In the genomic region with DNA sequence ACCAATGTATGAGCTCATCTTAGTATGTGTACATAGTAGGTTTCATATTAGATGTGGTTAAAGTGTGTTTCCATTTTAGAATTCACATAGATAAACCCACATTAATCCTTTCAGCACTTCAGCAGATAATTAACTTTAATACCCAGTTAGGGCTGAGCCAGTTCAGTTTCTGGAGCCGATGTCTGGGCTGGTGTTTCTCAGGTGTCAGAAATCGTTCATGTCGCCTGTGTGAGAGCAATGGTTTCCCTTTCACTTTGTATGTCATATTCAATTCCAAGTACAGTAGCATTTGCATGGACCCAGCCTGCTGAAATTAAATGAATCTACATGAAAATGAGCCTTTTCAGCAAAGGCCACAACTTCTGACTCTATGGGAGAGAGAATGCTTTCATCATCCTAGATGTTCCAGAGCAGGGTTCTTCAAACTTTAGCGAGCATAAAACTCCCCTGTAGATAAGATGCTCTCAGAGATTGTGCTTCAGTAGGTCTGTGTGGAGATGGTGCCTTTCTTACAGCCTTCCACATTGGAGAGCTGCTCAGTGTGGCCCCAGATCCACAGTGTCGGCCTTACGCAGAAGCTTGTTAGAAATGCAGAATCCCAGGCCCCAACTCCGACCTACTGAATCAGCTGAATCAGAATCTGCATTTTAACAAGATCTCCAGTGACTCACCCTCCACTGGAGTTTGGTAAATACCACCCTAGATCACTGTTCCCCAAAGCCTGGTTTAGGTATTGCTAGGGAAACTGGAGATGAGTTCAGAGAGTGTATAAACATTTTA, we compare ENCODE assay signal across 10 cellular contexts. TPM values are rescaled to one million over a fixed set of nuclear protein-coding genes. Genes with fewer than 3 reads are reported as not detected.
DNase-seq lines count a peak whose midpoint lies in the region; ATAC-seq and TF ChIP-seq lines count a peak whose summit lies in the region.
"Had no signal": no experiment of that assay in that cellular context is flagged by ENCODE, and none has a peak within 500 bp of the region (broad histone marks: within the 10 kb centered on the region; RNA-seq: fewer than 3 reads in every experiment).

No MANE protein-coding gene starts in this region.

- intact Hi-C loops in colonic mucosa (cut with DNase I): no loop called here

- H4K8ac ChIP-seq in neuronal stem cell (ENCODE audit: low read depth, low read length): no peak overlapping the region

- H3K9me3 ChIP-seq in duodenal mucosa (ENCODE audit: control insufficient read depth in 1 of 2, low read length in 2 of 2): no peaks in the 10 kb centered on the region
- no peaks in the 10 kb centered on the region for H3K9me3 ChIP-seq in colonic mucosa
- peaks cover 0 to 2% of the 10 kb centered on the region in 2 donors for H3K9me3 ChIP-seq in neuronal stem cell (replicated peaks in 1 of 2; ENCODE audit: control insufficient read depth in 2 of 2, insufficient read depth in 1 of 2, low read depth in 1 of 2, low read length in 2 of 2)
- no peaks in the 10 kb centered on the region for H3K9me3 ChIP-seq in smooth muscle cell (replicated peaks; ENCODE audit: low read depth)
- H3K9me3 ChIP-seq: body of pancreas had no signal

- no peak overlapping the region for H2AK5ac ChIP-seq in neuronal stem cell (ENCODE audit: low read depth, low read length)

- H3K79me2 ChIP-seq in smooth muscle cell (ENCODE audit: low read depth): no peaks in the 10 kb centered on the region

- ATAC-seq in GM18508 (IDR thresholded peaks at IDR 0.05; ENCODE audit: insufficient read depth, unreplicated experiment) (peak; percentile 86), GM19463 (IDR thresholded peaks at IDR 0.05; ENCODE audit: unreplicated experiment) (peak; percentile 91), HG03139 (IDR thresholded peaks at IDR 0.05; ENCODE audit: unreplicated experiment) (peak; percentile 83)
- ATAC-seq: body of pancreas had no signal

- peak overlapping the region in 1 of 2 donors; percentile 14 for H3K9ac ChIP-seq in duodenal mucosa (ENCODE audit: low read depth in 1 of 2, low read length in 2 of 2)
- H3K9ac ChIP-seq in colonic mucosa (ENCODE audit: low read depth in 2 of 2, low read length in 2 of 2): no peak overlapping the region
- H3K9ac ChIP-seq in neuronal stem cell (ENCODE audit: low read depth, low read length, poor library complexity): no peak overlapping the region
- no peak overlapping the region for H3K9ac ChIP-seq in smooth muscle cell (ENCODE audit: low read depth)

- no peak overlapping the region for H2BK5ac ChIP-seq in neuronal stem cell (ENCODE audit: low read length)

- no peak overlapping the region for H3K23ac ChIP-seq in neuronal stem cell (ENCODE audit: low read depth, low read length, poor library complexity)

- H3K27ac ChIP-seq in duodenal mucosa (ENCODE audit: low read depth, low read length) (no peak overlapping the region), colonic mucosa (no peak overlapping the region), neuronal stem cell (replicated peaks; ENCODE audit: low read length) (no peak overlapping the region), smooth muscle cell (ENCODE audit: low read depth) (no peak overlapping the region)
- H3K27ac ChIP-seq: body of pancreas had no signal

- H3K4me2 ChIP-seq in neuronal stem cell (ENCODE audit: insufficient read depth, low read length, poor library complexity, severe bottlenecking): no peak overlapping the region
- no peak overlapping the region for H3K4me2 ChIP-seq in smooth muscle cell

- no peak overlapping the region for H2BK120ac ChIP-seq in neuronal stem cell (ENCODE audit: low read depth, low read length)

- H2BK15ac ChIP-seq in neuronal stem cell (ENCODE audit: low read length): no peak overlapping the region

- H3K4me1 ChIP-seq in duodenal mucosa (ENCODE audit: control insufficient read depth in 1 of 2, insufficient read depth in 2 of 2, low read length in 2 of 2): peaks cover 5% of the 10 kb centered on the region in 2 donors
- H3K4me1 ChIP-seq in colonic mucosa: no peaks in the 10 kb centered on the region
- H3K4me1 ChIP-seq in neuronal stem cell (ENCODE audit: control insufficient read depth in 2 of 2, insufficient read depth in 1 of 2, low read depth in 1 of 2, low read length in 2 of 2): peaks cover 0 to 1% of the 10 kb centered on the region in 2 donors
- no peaks in the 10 kb centered on the region for H3K4me1 ChIP-seq in smooth muscle cell (ENCODE audit: low read depth)
- H3K4me1 ChIP-seq: body of pancreas had no signal

- no peak overlapping the region for H4K91ac ChIP-seq in neuronal stem cell (ENCODE audit: low read depth, low read length, poor library complexity)

- no peaks in the 10 kb centered on the region for H3K36me3 ChIP-seq in duodenal mucosa (ENCODE audit: control insufficient read depth in 1 of 2, insufficient read depth in 2 of 2, low read length in 2 of 2)
- no peaks in the 10 kb centered on the region for H3K36me3 ChIP-seq in colonic mucosa
- H3K36me3 ChIP-seq in neuronal stem cell (replicated peaks in 1 of 2; ENCODE audit: control insufficient read depth in 2 of 2, insufficient read depth in 2 of 2, low read length in 2 of 2): no peaks in the 10 kb centered on the region
- H3K36me3 ChIP-seq in smooth muscle cell (ENCODE audit: low read depth): no peaks in the 10 kb centered on the region

- H3K4me3 ChIP-seq in duodenal mucosa (ENCODE audit: low read depth in 1 of 2, low read length in 2 of 2) (peak overlapping the region; percentile 24 to 31), colonic mucosa (no peak overlapping the region), neuronal stem cell (ENCODE audit: low read length in 2 of 2) (no peak overlapping the region), smooth muscle cell (no peak overlapping the region)
- H3K4me3 ChIP-seq: body of pancreas had no signal

- no peaks in the 10 kb centered on the region for H3K27me3 ChIP-seq in duodenal mucosa (ENCODE audit: control insufficient read depth in 1 of 2, insufficient read depth in 2 of 2, low read length in 2 of 2)
- H3K27me3 ChIP-seq in colonic mucosa: no peaks in the 10 kb centered on the region
- peaks cover 0 to 41% (median 0%) of the 10 kb centered on the region in 3 experiments for H3K27me3 ChIP-seq in neuronal stem cell (ENCODE audit: control insufficient read depth in 3 of 3, insufficient read depth in 3 of 3, low read depth in 1 of 3, low read length in 3 of 3)
- no peaks in the 10 kb centered on the region for H3K27me3 ChIP-seq in smooth muscle cell (ENCODE audit: low read depth)
- H3K27me3 ChIP-seq: body of pancreas had no signal

- H2BK12ac ChIP-seq in neuronal stem cell (ENCODE audit: low read length): no peak overlapping the region

- no peak overlapping the region for H3K14ac ChIP-seq in neuronal stem cell (ENCODE audit: low read length)

- no CpG with 5 or more reads among the region's 7 CpGs for WGBS in neuronal stem cell (ENCODE audit: extremely low coverage in 2 of 2, insufficient read length in 2 of 2, insufficient replicate concordance in 1 of 2), 2 donors
- 64% methylated on average over 7 of the region's 7 CpGs for WGBS in smooth muscle cell (ENCODE audit: low lambda C conversion rate)

- DNase-seq in colonic mucosa: no peak
- DNase-seq in neuronal stem cell (ENCODE audit: low spot score): no peak
- DNase-seq in T1000 (lab: John Stamatoyannopoulos, UW): no peak
- no peak for DNase-seq in smooth muscle cell (lab: John Stamatoyannopoulos, UW; ENCODE audit: unreplicated experiment)
- DNase-seq: body of pancreas had no signal

- H2AFZ ChIP-seq in neuronal stem cell (ENCODE audit: low read length) (no peak overlapping the region), smooth muscle cell (ENCODE audit: low read depth) (no peak overlapping the region)

- no peak overlapping the region for H3K4ac ChIP-seq in neuronal stem cell (ENCODE audit: low read length)

- H3K18ac ChIP-seq in neuronal stem cell (ENCODE audit: low read length): no peak overlapping the region

- no peaks in the 10 kb centered on the region for H3F3A ChIP-seq in smooth muscle cell (ENCODE audit: low read depth)

- no peaks in the 10 kb centered on the region for H4K20me1 ChIP-seq in smooth muscle cell (ENCODE audit: low read depth)

- H3K79me1 ChIP-seq in neuronal stem cell (ENCODE audit: low read depth, low read length): peaks cover 2% of the 10 kb centered on the region

- no peak for TF ChIP-seq CTCF in colonic mucosa (IDR thresholded peaks at IDR 0.05)
- TF ChIP-seq CTCF in smooth muscle cell (IDR thresholded peaks at IDR 0.05; ENCODE audit: borderline replicate concordance, insufficient read depth, poor library complexity, severe bottlenecking): no peak

RNA-seq across cellular contexts. Expression of a gene that starts 19.6 kb away (rescaled TPM):
- 1 to 10 TPM; 1.6 to 2.3 TPM for total RNA-seq in colonic mucosa
- polyA plus RNA-seq in neuronal stem cell (2013, experiment 1 of 2): 14.8 TPM
- polyA plus RNA-seq in neuronal stem cell (2013, experiment 2 of 2): 15.7 TPM
- 0.22 TPM in 1 of 2 replicates, not detected in the other for total RNA-seq in smooth muscle cell
- 0.31 TPM in 1 of 2 replicates, not detected in the other for polyA plus RNA-seq in smooth muscle cell
- total RNA-seq: T-helper 2 cell treated with Interferon-gamma antibody and Interleukin-4, amounts not matched to agents 100 ng/mL and 5 ng/mL, for 36 hours had no signal

Comparison
In these comparisons a context has a peak if more than half of its experiments do, and no peak if none do; other contexts are left out.
1. H3K4me3 ChIP-seq: peak in duodenal mucosa (2 of 2); none in colonic mucosa (single experiment), neuronal stem cell (0 of 2) and smooth muscle cell (single experiment).
2. Peak in every context shown above with its lines, with median percentiles within 50 percentile points of each other: ATAC-seq.